1 cellular context compared by ENCODE assay signal in the genomic region with DNA sequence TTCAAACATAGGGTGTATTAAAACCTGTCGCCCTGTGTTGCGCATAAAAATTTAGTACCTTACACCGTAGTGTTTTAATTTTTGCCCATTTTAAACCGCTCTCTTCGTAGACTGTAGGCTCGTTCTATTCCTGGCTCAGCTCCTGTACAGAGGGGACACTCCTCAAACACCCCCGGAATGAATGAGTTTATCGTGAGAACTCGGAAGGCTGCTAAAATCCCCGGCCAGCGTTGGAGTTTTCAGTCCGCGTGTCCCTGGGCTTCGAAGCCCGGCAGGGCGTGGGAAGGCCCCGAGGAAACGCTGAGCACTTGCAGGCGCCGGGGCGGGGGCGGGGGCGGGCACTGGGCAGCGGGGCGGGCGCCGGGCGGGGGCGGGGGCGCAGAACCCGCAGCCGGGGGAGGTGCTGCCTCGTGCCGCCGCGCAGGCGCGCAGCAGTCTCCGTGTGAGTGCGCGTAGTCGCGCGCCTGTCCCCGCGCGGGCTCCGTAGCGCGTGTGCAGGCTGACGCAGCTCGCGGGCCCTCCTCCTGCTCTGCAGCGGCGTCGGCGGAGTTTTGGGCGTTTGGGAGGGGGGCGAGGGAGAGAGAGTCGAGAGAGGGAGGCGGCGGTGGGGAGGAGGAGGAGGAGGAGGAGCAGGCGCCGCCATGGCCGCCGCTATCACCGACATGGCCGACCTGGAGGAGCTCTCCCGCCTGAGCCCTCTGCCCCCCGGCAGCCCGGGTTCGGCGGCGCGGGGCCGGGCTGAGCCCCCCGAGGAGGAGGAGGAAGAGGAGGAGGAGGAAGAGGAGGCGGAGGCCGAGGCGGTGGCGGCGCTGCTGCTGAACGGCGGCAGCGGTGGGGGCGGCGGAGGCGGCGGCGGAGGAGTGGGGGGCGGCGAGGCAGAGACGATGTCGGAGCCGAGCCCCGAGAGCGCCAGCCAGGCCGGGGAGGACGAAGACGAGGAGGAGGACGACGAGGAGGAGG.
TF ChIP-seq lines count a peak whose summit lies in the region.

A gene with protein sequence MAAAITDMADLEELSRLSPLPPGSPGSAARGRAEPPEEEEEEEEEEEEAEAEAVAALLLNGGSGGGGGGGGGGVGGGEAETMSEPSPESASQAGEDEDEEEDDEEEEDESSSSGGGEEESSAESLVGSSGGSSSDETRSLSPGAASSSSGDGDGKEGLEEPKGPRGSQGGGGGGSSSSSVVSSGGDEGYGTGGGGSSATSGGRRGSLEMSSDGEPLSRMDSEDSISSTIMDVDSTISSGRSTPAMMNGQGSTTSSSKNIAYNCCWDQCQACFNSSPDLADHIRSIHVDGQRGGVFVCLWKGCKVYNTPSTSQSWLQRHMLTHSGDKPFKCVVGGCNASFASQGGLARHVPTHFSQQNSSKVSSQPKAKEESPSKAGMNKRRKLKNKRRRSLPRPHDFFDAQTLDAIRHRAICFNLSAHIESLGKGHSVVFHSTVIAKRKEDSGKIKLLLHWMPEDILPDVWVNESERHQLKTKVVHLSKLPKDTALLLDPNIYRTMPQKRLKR (plus strand): TSS at position 434 of the 960 bp plus-strand sequence. CDS start 208 bp downstream, at position 642.

TF ChIP-seq in HepG2, 621 proteins besides CTCF, POLR2A, EP300 and RAD21 (continued from another document and continues in another):
- TF ChIP-seq, protein P1, sequence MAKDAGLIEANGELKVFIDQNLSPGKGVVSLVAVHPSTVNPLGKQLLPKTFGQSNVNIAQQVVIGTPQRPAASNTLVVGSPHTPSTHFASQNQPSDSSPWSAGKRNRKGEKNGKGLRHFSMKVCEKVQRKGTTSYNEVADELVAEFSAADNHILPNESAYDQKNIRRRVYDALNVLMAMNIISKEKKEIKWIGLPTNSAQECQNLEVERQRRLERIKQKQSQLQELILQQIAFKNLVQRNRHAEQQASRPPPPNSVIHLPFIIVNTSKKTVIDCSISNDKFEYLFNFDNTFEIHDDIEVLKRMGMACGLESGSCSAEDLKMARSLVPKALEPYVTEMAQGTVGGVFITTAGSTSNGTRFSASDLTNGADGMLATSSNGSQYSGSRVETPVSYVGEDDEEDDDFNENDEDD (CRISPR knock-in tag; IDR thresholded peaks at IDR 0.05; ENCODE audit: borderline replicate concordance) = peak; percentile 95
- TF ChIP-seq, protein P2, sequence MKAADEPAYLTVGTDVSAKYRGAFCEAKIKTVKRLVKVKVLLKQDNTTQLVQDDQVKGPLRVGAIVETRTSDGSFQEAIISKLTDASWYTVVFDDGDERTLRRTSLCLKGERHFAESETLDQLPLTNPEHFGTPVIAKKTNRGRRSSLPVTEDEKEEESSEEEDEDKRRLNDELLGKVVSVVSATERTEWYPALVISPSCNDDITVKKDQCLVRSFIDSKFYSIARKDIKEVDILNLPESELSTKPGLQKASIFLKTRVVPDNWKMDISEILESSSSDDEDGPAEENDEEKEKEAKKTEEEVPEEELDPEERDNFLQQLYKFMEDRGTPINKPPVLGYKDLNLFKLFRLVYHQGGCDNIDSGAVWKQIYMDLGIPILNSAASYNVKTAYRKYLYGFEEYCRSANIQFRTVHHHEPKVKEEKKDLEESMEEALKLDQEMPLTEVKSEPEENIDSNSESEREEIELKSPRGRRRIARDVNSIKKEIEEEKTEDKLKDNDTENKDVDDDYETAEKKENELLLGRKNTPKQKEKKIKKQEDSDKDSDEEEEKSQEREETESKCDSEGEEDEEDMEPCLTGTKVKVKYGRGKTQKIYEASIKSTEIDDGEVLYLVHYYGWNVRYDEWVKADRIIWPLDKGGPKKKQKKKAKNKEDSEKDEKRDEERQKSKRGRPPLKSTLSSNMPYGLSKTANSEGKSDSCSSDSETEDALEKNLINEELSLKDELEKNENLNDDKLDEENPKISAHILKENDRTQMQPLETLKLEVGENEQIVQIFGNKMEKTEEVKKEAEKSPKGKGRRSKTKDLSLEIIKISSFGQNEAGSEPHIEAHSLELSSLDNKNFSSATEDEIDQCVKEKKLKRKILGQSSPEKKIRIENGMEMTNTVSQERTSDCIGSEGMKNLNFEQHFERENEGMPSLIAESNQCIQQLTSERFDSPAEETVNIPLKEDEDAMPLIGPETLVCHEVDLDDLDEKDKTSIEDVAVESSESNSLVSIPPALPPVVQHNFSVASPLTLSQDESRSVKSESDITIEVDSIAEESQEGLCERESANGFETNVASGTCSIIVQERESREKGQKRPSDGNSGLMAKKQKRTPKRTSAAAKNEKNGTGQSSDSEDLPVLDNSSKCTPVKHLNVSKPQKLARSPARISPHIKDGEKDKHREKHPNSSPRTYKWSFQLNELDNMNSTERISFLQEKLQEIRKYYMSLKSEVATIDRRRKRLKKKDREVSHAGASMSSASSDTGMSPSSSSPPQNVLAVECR (CRISPR knock-in tag; IDR thresholded peaks at IDR 0.05; ENCODE audit: borderline replicate concordance) = peak; percentile 83; the same call in 1 of the 2 replicates
- no peak for TF ChIP-seq TBL1XR1 (IDR thresholded peaks at IDR 0.05; ENCODE audit: borderline replicate concordance, low read length, partially characterized antibody)
- peak; percentile 66 for TF ChIP-seq ZFX (CRISPR knock-in tag; IDR thresholded peaks at IDR 0.05; ENCODE audit: low read depth)
- TF ChIP-seq JARID2 (CRISPR knock-in tag; IDR thresholded peaks at IDR 0.05; ENCODE audit: insufficient replicate concordance) = no peak
- peak; percentile 82; the same call in 1 of the 2 replicates for TF ChIP-seq ZNF776 (CRISPR knock-in tag; IDR thresholded peaks at IDR 0.05)
- peak; percentile 87 for TF ChIP-seq SRY (CRISPR knock-in tag; IDR thresholded peaks at IDR 0.05)
- peak; percentile 67 for TF ChIP-seq TARDBP (CRISPR knock-in tag; IDR thresholded peaks at IDR 0.05)
- TF ChIP-seq SNAPC2 (CRISPR knock-in tag; IDR thresholded peaks at IDR 0.05) = peak; percentile 70; the same call in 1 of the 2 replicates
- TF ChIP-seq, protein P3, sequence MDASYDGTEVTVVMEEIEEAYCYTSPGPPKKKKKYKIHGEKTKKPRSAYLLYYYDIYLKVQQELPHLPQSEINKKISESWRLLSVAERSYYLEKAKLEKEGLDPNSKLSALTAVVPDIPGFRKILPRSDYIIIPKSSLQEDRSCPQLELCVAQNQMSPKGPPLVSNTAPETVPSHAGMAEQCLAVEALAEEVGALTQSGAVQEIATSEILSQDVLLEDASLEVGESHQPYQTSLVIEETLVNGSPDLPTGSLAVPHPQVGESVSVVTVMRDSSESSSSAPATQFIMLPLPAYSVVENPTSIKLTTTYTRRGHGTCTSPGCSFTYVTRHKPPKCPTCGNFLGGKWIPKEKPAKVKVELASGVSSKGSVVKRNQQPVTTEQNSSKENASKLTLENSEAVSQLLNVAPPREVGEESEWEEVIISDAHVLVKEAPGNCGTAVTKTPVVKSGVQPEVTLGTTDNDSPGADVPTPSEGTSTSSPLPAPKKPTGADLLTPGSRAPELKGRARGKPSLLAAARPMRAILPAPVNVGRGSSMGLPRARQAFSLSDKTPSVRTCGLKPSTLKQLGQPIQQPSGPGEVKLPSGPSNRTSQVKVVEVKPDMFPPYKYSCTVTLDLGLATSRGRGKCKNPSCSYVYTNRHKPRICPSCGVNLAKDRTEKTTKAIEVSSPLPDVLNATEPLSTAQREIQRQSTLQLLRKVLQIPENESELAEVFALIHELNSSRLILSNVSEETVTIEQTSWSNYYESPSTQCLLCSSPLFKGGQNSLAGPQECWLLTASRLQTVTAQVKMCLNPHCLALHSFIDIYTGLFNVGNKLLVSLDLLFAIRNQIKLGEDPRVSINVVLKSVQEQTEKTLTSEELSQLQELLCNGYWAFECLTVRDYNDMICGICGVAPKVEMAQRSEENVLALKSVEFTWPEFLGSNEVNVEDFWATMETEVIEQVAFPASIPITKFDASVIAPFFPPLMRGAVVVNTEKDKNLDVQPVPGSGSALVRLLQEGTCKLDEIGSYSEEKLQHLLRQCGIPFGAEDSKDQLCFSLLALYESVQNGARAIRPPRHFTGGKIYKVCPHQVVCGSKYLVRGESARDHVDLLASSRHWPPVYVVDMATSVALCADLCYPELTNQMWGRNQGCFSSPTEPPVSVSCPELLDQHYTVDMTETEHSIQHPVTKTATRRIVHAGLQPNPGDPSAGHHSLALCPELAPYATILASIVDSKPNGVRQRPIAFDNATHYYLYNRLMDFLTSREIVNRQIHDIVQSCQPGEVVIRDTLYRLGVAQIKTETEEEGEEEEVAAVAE (CRISPR knock-in tag; IDR thresholded peaks at IDR 0.05; ENCODE audit: borderline replicate concordance) = 0 out of 2 replicates have a peak, but pooled peaks have one; percentile 13
- TF ChIP-seq PCBP2 (optimal IDR thresholded peaks at IDR 0.05; ENCODE audit: low read depth, low read length, poor library complexity, severe bottlenecking) = no peak
- peak; percentile 40 for TF ChIP-seq ZNF563 (CRISPR knock-in tag; IDR thresholded peaks at IDR 0.05)
- TF ChIP-seq ZNF629 (CRISPR knock-in tag; conservative IDR thresholded peaks at IDR 0.05) = no peak; the same call in 1 of the 2 replicates
- TF ChIP-seq, protein P4, sequence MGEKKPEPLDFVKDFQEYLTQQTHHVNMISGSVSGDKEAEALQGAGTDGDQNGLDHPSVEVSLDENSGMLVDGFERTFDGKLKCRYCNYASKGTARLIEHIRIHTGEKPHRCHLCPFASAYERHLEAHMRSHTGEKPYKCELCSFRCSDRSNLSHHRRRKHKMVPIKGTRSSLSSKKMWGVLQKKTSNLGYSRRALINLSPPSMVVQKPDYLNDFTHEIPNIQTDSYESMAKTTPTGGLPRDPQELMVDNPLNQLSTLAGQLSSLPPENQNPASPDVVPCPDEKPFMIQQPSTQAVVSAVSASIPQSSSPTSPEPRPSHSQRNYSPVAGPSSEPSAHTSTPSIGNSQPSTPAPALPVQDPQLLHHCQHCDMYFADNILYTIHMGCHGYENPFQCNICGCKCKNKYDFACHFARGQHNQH (CRISPR knock-in tag; IDR thresholded peaks at IDR 0.05) = peak; percentile 69
- peak; percentile 61 for TF ChIP-seq ZNF274 (CRISPR knock-in tag; IDR thresholded peaks at IDR 0.05)
- no peak for TF ChIP-seq ZNF251 (CRISPR knock-in tag; IDR thresholded peaks at IDR 0.05)
- TF ChIP-seq NR2F6 (IDR thresholded peaks at IDR 0.05) = no peak
- TF ChIP-seq NR2F6 (CRISPR knock-in tag; IDR thresholded peaks at IDR 0.05) = peak; percentile 43
- peak; percentile 91 for TF ChIP-seq ZNF607 (CRISPR knock-in tag; IDR thresholded peaks at IDR 0.05; ENCODE audit: borderline replicate concordance)
- TF ChIP-seq, protein P5, sequence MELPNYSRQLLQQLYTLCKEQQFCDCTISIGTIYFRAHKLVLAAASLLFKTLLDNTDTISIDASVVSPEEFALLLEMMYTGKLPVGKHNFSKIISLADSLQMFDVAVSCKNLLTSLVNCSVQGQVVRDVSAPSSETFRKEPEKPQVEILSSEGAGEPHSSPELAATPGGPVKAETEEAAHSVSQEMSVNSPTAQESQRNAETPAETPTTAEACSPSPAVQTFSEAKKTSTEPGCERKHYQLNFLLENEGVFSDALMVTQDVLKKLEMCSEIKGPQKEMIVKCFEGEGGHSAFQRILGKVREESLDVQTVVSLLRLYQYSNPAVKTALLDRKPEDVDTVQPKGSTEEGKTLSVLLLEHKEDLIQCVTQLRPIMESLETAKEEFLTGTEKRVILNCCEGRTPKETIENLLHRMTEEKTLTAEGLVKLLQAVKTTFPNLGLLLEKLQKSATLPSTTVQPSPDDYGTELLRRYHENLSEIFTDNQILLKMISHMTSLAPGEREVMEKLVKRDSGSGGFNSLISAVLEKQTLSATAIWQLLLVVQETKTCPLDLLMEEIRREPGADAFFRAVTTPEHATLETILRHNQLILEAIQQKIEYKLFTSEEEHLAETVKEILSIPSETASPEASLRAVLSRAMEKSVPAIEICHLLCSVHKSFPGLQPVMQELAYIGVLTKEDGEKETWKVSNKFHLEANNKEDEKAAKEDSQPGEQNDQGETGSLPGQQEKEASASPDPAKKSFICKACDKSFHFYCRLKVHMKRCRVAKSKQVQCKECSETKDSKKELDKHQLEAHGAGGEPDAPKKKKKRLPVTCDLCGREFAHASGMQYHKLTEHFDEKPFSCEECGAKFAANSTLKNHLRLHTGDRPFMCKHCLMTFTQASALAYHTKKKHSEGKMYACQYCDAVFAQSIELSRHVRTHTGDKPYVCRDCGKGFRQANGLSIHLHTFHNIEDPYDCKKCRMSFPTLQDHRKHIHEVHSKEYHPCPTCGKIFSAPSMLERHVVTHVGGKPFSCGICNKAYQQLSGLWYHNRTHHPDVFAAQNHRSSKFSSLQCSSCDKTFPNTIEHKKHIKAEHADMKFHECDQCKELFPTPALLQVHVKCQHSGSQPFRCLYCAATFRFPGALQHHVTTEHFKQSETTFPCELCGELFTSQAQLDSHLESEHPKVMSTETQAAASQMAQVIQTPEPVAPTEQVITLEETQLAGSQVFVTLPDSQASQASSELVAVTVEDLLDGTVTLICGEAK (IDR thresholded peaks at IDR 0.05) = no peak
- TF ChIP-seq, protein P5 (CRISPR knock-in tag; IDR thresholded peaks at IDR 0.05) = no peak
